26 cellular contexts compared by ENCODE assay signal in the genomic region with DNA sequence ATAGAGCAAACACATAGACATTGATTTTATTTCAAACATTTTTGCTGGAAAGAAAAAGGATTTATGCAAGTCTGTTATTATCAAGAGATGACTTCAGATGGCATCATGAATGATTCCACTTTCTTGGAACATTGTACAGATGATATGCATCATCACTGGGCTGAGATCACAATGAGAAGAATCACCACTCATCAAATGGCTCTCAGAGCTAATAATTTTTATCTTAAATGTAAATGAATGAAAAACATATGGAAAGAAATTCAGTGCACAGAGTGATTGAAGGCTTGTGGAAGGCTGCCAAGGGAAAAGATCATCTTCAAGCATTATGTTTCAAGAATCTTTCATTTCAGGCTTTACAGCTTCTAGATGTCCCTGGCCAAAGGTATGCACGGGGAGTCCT.
"Had no signal": no experiment of that assay in that cellular context is flagged by ENCODE, and none has a peak within 500 bp of the region (broad histone marks: within the 10 kb centered on the region; RNA-seq: fewer than 3 reads in every experiment).

No MANE protein-coding gene starts in this region.

- DNase-seq: colonic mucosa; cortex of kidney; effector CD8-positive, alpha-beta T cell; effector memory CD8-positive, alpha-beta T cell; endodermal cell; erythroblast; esophagus squamous epithelium; foreskin melanocyte; heart right ventricle; hippocampal formation; left cardiac atrium; left lung; left ventricle myocardium superior; lower lobe of right lung; mesenchymal stem cell; mucosa of descending colon; naive B cell; naive thymus-derived CD8-positive, alpha-beta T cell had no signal

- H3K4me1 Mint-ChIP-seq: endodermal cell; naive B cell; naive thymus-derived CD8-positive, alpha-beta T cell had no signal

- H3K27me3 ChIP-seq: colonic mucosa, esophagus squamous epithelium, gastroesophageal sphincter, heart right ventricle, left lung had no signal

- H3K9me3 ChIP-seq: colonic mucosa, esophagus squamous epithelium, gastroesophageal sphincter, left lung, lower lobe of right lung, mucosa of descending colon had no signal

- FAIRE-seq: endometrium, islet of Langerhans, keratinocyte had no signal

- H3K4me3 Mint-ChIP-seq: dendritic cell treated with granulocyte-macrophage colony-stimulating factor and Interleukin-4, amounts not matched to agents 40 ng/mL and 50 ng/mL, for 4 days; effector memory CD8-positive, alpha-beta T cell; endodermal cell; mesothelial cell of epicardium; naive B cell; naive thymus-derived CD8-positive, alpha-beta T cell had no signal

- H3K36me3 Mint-ChIP-seq: mesothelial cell of epicardium; naive B cell; naive thymus-derived CD8-positive, alpha-beta T cell had no signal

- H3K4me3 ChIP-seq: colonic mucosa, esophagus squamous epithelium, gastroesophageal sphincter, heart right ventricle, left lung, lower lobe of right lung, mucosa of descending colon had no signal

- ATAC-seq: effector memory CD8-positive, alpha-beta T cell; esophagus mucosa; gastroesophageal sphincter; heart right ventricle; left cardiac atrium; left lung; left ventricle myocardium superior; lower lobe of right lung; mucosa of descending colon; naive thymus-derived CD8-positive, alpha-beta T cell had no signal

- H3K36me3 ChIP-seq: colonic mucosa, esophagus squamous epithelium, gastroesophageal sphincter, heart right ventricle, left lung, lower lobe of right lung had no signal

- H3K4me1 ChIP-seq: colonic mucosa, esophagus squamous epithelium, gastroesophageal sphincter, heart right ventricle, left lung, lower lobe of right lung had no signal

- H3K27me3 Mint-ChIP-seq: dendritic cell treated with granulocyte-macrophage colony-stimulating factor and Interleukin-4, amounts not matched to agents 40 ng/mL and 50 ng/mL, for 4 days; effector memory CD8-positive, alpha-beta T cell; naive B cell had no signal

- H3K27ac ChIP-seq: colonic mucosa, epithelial cell of prostate, esophagus squamous epithelium, gastroesophageal sphincter, heart right ventricle, left lung, lower lobe of right lung had no signal

- H3K27ac Mint-ChIP-seq: dendritic cell treated with granulocyte-macrophage colony-stimulating factor and Interleukin-4, amounts not matched to agents 40 ng/mL and 50 ng/mL, for 4 days; effector memory CD8-positive, alpha-beta T cell; endodermal cell; mesothelial cell of epicardium; naive B cell; naive thymus-derived CD8-positive, alpha-beta T cell had no signal
